In genomic region chr2:28681216-28681981, GRCh38 we compare ENCODE assay signal across 8 cellular contexts.
DNase-seq lines count a peak whose midpoint lies in the region; ATAC-seq and TF ChIP-seq lines count a peak whose summit lies in the region.

No MANE protein-coding gene starts in this region.

- no peaks in the 10 kb centered on the region for H3K36me3 Mint-ChIP-seq in brain

- H3K27me3 Mint-ChIP-seq in brain: peaks cover 5% of the 10 kb centered on the region

- peaks cover 63% of the 10 kb centered on the region for H3K4me1 Mint-ChIP-seq in brain

- peak overlapping the region; percentile 36 to 96 (median 58) for H3K27ac Mint-ChIP-seq in brain

- H3K9me3 Mint-ChIP-seq in brain: peaks cover 0 to 15% (median 0%) of the 10 kb centered on the region in 5 experiments

- DNase-seq in T-helper 22 cell (ENCODE audit: low read depth): peak; percentile 53
- peak; percentile 12 for DNase-seq in pons (ENCODE audit: low spot score)
- no peak for DNase-seq in islet precursor cell
- DNase-seq in GF-D8 (lab: John Stamatoyannopoulos, UW): no peak
- no peak for DNase-seq in NCI-H1048 (lab: John Stamatoyannopoulos, UW)

- H3K4me3 Mint-ChIP-seq in brain: peak overlapping the region in 1 of 5 experiments; percentile 6

- no peak for TF ChIP-seq CTCF in brain (conservative IDR thresholded peaks at IDR 0.05)

- peak; percentile 89 for ATAC-seq in GM18867 (IDR thresholded peaks at IDR 0.05; ENCODE audit: unreplicated experiment)
- ATAC-seq in HG02943 (IDR thresholded peaks at IDR 0.05; ENCODE audit: low read depth, unreplicated experiment): peak; percentile 80

Comparison
In these comparisons a context has a peak if more than half of its experiments do, and no peak if none do; other contexts are left out.
1. DNase-seq: peak in T-helper 22 cell (single experiment) and pons (single experiment); none in islet precursor cell (single experiment), GF-D8 (single experiment) and NCI-H1048 (single experiment).